ENCODE assay signal across 1 cellular context in the genomic region with DNA sequence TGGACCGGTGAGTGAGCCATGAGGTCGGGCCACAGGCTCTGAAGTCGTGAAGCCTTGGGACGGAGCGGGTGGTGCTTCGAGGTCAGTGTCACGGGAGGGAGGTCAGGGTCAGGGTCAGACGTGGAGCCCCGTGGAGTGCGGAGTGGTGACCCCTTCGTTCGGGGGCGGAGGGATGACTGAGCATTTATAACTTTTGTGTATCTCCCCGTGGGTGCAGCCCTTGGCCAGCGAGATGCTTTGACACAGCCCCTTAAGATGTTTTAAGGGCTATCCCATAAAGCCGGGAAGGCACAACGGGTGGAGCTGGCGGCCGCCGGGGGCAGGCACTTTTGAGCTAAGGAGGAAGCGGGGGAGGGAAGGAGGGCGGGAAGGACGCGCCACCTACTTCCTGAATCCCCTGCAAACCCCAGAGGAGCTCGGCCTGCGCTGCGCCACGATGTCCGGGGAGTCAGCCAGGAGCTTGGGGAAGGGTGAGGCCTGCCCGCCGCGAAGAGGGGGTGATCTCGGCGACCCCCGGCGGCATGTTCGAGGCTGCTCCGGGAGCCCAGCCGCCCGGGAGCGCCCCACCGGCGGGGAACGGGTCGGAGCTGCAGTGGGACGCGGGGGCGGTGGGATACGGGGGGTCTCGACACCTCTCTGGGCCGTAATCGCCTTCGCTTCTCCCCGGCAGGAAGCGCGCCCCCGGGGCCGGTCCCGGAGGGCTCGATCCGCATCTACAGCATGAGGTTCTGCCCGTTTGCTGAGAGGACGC.
A peak's percentile ranks its signal among the peaks of the same experiment; 100 is the strongest.
TF ChIP-seq lines count a peak whose summit lies in the region.

A gene (plus strand): TSS at position 400 of the 751 bp plus-strand sequence. CDS start 37 bp downstream, at position 437.

TF ChIP-seq in K562, 482 proteins besides CTCF, POLR2A, EP300 and RAD21 (continued from another document and continues in another):
- peak; percentile 49; the same call in 1 of the 2 replicates for TF ChIP-seq ETV5 (CRISPR knock-in tag; IDR thresholded peaks at IDR 0.05; ENCODE audit: low read depth)
- peak; percentile 93 for TF ChIP-seq TAF1 (IDR thresholded peaks at IDR 0.05; ENCODE audit: control insufficient read depth, extremely low read depth, insufficient read depth, low read length, severe bottlenecking)
- 0 out of 2 replicates have a peak, but pooled peaks have one; percentile 23 for TF ChIP-seq NBN (IDR thresholded peaks at IDR 0.05; ENCODE audit: low read depth)
- peak; percentile 71 for TF ChIP-seq POLR2B (IDR thresholded peaks at IDR 0.05; ENCODE audit: low read depth, partially characterized antibody)
- peak; percentile 18; the same call in 1 of the 2 replicates for TF ChIP-seq KLF16 (IDR thresholded peaks at IDR 0.05)
- no peak for TF ChIP-seq ZNF764 (CRISPR knock-in tag; IDR thresholded peaks at IDR 0.05; ENCODE audit: low read depth)
- no peak for TF ChIP-seq HNRNPH1 (optimal IDR thresholded peaks at IDR 0.05; ENCODE audit: low read depth, low read length)
- TF ChIP-seq SUPT5H (IDR thresholded peaks at IDR 0.05): peak; percentile 82
- TF ChIP-seq DPF2 (IDR thresholded peaks at IDR 0.05): 0 out of 2 replicates have a peak, but pooled peaks have one; percentile 20
- TF ChIP-seq ZNF184 (CRISPR knock-in tag; IDR thresholded peaks at IDR 0.05): no peak
- 0 out of 2 replicates have a peak, but pooled peaks have one; percentile 44 for TF ChIP-seq POLR2H (tag; IDR thresholded peaks at IDR 0.05; ENCODE audit: low read depth)
- peak; percentile 92 for TF ChIP-seq RBFOX2 (IDR thresholded peaks at IDR 0.05; ENCODE audit: low read depth, low read length)
- TF ChIP-seq KAT8 (IDR thresholded peaks at IDR 0.05; ENCODE audit: low read depth): no peak
- TF ChIP-seq SP1 (CRISPR knock-in tag; IDR thresholded peaks at IDR 0.05): no peak
- peak in 1 of 2 experiments; percentile 60; a peak in 2 of 4 replicates for TF ChIP-seq ETV6 (IDR thresholded peaks at IDR 0.05; ENCODE audit: borderline replicate concordance in 1 of 2, low read depth in 2 of 2, low read length in 1 of 2)
- no peak for TF ChIP-seq ETV6 (CRISPR knock-in tag; IDR thresholded peaks at IDR 0.05; ENCODE audit: borderline replicate concordance)
- TF ChIP-seq, protein P1, sequence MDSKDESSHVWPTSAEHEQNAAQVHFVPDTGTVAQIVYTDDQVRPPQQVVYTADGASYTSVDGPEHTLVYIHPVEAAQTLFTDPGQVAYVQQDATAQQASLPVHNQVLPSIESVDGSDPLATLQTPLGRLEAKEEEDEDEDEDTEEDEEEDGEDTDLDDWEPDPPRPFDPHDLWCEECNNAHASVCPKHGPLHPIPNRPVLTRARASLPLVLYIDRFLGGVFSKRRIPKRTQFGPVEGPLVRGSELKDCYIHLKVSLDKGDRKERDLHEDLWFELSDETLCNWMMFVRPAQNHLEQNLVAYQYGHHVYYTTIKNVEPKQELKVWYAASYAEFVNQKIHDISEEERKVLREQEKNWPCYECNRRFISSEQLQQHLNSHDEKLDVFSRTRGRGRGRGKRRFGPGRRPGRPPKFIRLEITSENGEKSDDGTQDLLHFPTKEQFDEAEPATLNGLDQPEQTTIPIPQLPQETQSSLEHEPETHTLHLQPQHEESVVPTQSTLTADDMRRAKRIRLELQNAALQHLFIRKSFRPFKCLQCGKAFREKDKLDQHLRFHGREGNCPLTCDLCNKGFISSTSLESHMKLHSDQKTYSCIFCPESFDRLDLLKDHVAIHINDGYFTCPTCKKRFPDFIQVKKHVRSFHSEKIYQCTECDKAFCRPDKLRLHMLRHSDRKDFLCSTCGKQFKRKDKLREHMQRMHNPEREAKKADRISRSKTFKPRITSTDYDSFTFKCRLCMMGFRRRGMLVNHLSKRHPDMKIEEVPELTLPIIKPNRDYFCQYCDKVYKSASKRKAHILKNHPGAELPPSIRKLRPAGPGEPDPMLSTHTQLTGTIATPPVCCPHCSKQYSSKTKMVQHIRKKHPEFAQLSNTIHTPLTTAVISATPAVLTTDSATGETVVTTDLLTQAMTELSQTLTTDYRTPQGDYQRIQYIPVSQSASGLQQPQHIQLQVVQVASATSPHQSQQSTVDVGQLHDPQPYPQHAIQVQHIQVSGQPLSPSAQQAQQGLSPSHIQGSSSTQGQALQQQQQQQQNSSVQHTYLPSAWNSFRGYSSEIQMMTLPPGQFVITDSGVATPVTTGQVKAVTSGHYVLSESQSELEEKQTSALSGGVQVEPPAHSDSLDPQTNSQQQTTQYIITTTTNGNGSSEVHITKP (IDR thresholded peaks at IDR 0.05; ENCODE audit: partially characterized antibody): peak; percentile 15
- 0 out of 2 replicates have a peak, but pooled peaks have one; percentile 20 for TF ChIP-seq NCOR1 (IDR thresholded peaks at IDR 0.05)
- TF ChIP-seq, protein P2, sequence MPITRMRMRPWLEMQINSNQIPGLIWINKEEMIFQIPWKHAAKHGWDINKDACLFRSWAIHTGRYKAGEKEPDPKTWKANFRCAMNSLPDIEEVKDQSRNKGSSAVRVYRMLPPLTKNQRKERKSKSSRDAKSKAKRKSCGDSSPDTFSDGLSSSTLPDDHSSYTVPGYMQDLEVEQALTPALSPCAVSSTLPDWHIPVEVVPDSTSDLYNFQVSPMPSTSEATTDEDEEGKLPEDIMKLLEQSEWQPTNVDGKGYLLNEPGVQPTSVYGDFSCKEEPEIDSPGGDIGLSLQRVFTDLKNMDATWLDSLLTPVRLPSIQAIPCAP (CRISPR knock-in tag; IDR thresholded peaks at IDR 0.05; ENCODE audit: borderline replicate concordance): no peak
- TF ChIP-seq ZNF561 (CRISPR knock-in tag; conservative IDR thresholded peaks at IDR 0.05): no peak
- TF ChIP-seq, protein P3, sequence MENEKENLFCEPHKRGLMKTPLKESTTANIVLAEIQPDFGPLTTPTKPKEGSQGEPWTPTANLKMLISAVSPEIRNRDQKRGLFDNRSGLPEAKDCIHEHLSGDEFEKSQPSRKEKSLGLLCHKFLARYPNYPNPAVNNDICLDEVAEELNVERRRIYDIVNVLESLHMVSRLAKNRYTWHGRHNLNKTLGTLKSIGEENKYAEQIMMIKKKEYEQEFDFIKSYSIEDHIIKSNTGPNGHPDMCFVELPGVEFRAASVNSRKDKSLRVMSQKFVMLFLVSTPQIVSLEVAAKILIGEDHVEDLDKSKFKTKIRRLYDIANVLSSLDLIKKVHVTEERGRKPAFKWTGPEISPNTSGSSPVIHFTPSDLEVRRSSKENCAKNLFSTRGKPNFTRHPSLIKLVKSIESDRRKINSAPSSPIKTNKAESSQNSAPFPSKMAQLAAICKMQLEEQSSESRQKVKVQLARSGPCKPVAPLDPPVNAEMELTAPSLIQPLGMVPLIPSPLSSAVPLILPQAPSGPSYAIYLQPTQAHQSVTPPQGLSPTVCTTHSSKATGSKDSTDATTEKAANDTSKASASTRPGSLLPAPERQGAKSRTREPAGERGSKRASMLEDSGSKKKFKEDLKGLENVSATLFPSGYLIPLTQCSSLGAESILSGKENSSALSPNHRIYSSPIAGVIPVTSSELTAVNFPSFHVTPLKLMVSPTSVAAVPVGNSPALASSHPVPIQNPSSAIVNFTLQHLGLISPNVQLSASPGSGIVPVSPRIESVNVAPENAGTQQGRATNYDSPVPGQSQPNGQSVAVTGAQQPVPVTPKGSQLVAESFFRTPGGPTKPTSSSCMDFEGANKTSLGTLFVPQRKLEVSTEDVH (IDR thresholded peaks at IDR 0.05; ENCODE audit: low read depth, partially characterized antibody): no peak
- no peak for TF ChIP-seq ZNF282 (CRISPR knock-in tag; IDR thresholded peaks at IDR 0.05)
- TF ChIP-seq FOSL1 (tag; conservative IDR thresholded peaks at IDR 0.05): no peak
- TF ChIP-seq, protein P4, sequence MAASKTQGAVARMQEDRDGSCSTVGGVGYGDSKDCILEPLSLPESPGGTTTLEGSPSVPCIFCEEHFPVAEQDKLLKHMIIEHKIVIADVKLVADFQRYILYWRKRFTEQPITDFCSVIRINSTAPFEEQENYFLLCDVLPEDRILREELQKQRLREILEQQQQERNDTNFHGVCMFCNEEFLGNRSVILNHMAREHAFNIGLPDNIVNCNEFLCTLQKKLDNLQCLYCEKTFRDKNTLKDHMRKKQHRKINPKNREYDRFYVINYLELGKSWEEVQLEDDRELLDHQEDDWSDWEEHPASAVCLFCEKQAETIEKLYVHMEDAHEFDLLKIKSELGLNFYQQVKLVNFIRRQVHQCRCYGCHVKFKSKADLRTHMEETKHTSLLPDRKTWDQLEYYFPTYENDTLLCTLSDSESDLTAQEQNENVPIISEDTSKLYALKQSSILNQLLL (CRISPR knock-in tag; IDR thresholded peaks at IDR 0.05; ENCODE audit: borderline replicate concordance): no peak
- peak; percentile 46; the same call in 1 of the 2 replicates for TF ChIP-seq SAFB (IDR thresholded peaks at IDR 0.05; ENCODE audit: borderline replicate concordance, low read depth, low read length)
- peak; percentile 34 for TF ChIP-seq ARID1B (IDR thresholded peaks at IDR 0.05)
- no peak for TF ChIP-seq PRMT5 (CRISPR knock-in tag; IDR thresholded peaks at IDR 0.05)
- TF ChIP-seq MAZ (CRISPR knock-in tag; conservative IDR thresholded peaks at IDR 0.05 in 1 of 2, IDR thresholded peaks at IDR 0.05 in 1 of 2): peak; percentile 16 to 53; a peak in 2 of 4 replicates
- TF ChIP-seq ETV1 (tag; conservative IDR thresholded peaks at IDR 0.05; ENCODE audit: low read depth): 0 out of 2 replicates have a peak, but pooled peaks have one; percentile 38
- no peak for TF ChIP-seq KLF13 (tag; IDR thresholded peaks at IDR 0.05; ENCODE audit: borderline replicate concordance, low read depth)
- 0 out of 4 replicates have a peak, but pooled peaks of 1 of the 2 experiments have one; percentile 11 for TF ChIP-seq ARNT (IDR thresholded peaks at IDR 0.05)
- TF ChIP-seq MYC (IDR thresholded peaks at IDR 0.05; ENCODE audit: low read depth, low read length): peak; percentile 62; the same call in 1 of the 2 replicates
- no peak for TF ChIP-seq MYC (CRISPR knock-in tag; IDR thresholded peaks at IDR 0.05; ENCODE audit: borderline replicate concordance, low read depth)
- peak; percentile 45; the same call in 1 of the 2 replicates for TF ChIP-seq CREM (IDR thresholded peaks at IDR 0.05; ENCODE audit: low read depth)
- TF ChIP-seq, protein P5, sequence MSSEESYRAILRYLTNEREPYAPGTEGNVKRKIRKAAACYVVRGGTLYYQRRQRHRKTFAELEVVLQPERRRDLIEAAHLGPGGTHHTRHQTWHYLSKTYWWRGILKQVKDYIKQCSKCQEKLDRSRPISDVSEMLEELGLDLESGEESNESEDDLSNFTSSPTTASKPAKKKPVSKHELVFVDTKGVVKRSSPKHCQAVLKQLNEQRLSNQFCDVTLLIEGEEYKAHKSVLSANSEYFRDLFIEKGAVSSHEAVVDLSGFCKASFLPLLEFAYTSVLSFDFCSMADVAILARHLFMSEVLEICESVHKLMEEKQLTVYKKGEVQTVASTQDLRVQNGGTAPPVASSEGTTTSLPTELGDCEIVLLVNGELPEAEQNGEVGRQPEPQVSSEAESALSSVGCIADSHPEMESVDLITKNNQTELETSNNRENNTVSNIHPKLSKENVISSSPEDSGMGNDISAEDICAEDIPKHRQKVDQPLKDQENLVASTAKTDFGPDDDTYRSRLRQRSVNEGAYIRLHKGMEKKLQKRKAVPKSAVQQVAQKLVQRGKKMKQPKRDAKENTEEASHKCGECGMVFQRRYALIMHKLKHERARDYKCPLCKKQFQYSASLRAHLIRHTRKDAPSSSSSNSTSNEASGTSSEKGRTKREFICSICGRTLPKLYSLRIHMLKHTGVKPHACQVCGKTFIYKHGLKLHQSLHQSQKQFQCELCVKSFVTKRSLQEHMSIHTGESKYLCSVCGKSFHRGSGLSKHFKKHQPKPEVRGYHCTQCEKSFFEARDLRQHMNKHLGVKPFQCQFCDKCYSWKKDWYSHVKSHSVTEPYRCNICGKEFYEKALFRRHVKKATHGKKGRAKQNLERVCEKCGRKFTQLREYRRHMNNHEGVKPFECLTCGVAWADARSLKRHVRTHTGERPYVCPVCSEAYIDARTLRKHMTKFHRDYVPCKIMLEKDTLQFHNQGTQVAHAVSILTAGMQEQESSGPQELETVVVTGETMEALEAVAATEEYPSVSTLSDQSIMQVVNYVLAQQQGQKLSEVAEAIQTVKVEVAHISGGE (CRISPR knock-in tag; IDR thresholded peaks at IDR 0.05): peak in 1 of 3 experiments; percentile 78; a peak in 2 of 6 replicates
- TF ChIP-seq ILK (tag; IDR thresholded peaks at IDR 0.05; ENCODE audit: borderline replicate concordance, low read depth): no peak
- TF ChIP-seq, protein P6, sequence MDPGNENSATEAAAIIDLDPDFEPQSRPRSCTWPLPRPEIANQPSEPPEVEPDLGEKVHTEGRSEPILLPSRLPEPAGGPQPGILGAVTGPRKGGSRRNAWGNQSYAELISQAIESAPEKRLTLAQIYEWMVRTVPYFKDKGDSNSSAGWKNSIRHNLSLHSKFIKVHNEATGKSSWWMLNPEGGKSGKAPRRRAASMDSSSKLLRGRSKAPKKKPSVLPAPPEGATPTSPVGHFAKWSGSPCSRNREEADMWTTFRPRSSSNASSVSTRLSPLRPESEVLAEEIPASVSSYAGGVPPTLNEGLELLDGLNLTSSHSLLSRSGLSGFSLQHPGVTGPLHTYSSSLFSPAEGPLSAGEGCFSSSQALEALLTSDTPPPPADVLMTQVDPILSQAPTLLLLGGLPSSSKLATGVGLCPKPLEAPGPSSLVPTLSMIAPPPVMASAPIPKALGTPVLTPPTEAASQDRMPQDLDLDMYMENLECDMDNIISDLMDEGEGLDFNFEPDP (CRISPR knock-in tag; IDR thresholded peaks at IDR 0.05): no peak
- TF ChIP-seq NR2C2 (CRISPR knock-in tag; IDR thresholded peaks at IDR 0.05): no peak
- peak; percentile 86 for TF ChIP-seq NR2C2 (tag; IDR thresholded peaks at IDR 0.05)
- peak; percentile 54 for TF ChIP-seq CCNT2 (IDR thresholded peaks at IDR 0.05; ENCODE audit: borderline replicate concordance, extremely low read depth, insufficient read length, low read depth, low read length)
- no peak for TF ChIP-seq ZNF707 (CRISPR knock-in tag; conservative IDR thresholded peaks at IDR 0.05)
- TF ChIP-seq, protein P7, sequence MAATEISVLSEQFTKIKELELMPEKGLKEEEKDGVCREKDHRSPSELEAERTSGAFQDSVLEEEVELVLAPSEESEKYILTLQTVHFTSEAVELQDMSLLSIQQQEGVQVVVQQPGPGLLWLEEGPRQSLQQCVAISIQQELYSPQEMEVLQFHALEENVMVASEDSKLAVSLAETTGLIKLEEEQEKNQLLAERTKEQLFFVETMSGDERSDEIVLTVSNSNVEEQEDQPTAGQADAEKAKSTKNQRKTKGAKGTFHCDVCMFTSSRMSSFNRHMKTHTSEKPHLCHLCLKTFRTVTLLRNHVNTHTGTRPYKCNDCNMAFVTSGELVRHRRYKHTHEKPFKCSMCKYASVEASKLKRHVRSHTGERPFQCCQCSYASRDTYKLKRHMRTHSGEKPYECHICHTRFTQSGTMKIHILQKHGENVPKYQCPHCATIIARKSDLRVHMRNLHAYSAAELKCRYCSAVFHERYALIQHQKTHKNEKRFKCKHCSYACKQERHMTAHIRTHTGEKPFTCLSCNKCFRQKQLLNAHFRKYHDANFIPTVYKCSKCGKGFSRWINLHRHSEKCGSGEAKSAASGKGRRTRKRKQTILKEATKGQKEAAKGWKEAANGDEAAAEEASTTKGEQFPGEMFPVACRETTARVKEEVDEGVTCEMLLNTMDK (IDR thresholded peaks at IDR 0.05; ENCODE audit: borderline replicate concordance, insufficient read depth, low read depth, low read length, poor library complexity, severe bottlenecking): no peak
- TF ChIP-seq SPI1 (IDR thresholded peaks at IDR 0.05; ENCODE audit: borderline replicate concordance, low read depth, low read length): peak; percentile 47; the same call in 1 of the 2 replicates
